Comparison of ENCODE assay signal across 21 cellular contexts in genomic region chr21:16945580-16945979, GRCh38.
DNase-seq lines count a peak whose midpoint lies in the region; ATAC-seq, FAIRE-seq and TF ChIP-seq lines count a peak whose summit lies in the region.
"Had no signal": no experiment of that assay in that cellular context is flagged by ENCODE, and none has a peak within 500 bp of the region (broad histone marks: within the 10 kb centered on the region; RNA-seq: fewer than 3 reads in every experiment).

No MANE protein-coding gene starts in this region.

- no peak overlapping the region for H3K23ac ChIP-seq in H1 (ENCODE audit: insufficient read length)

- H4K91ac ChIP-seq in H1 (replicated peaks; ENCODE audit: insufficient read length, low read length) = no peak overlapping the region

- H4K8ac ChIP-seq in H1 (ENCODE audit: extremely low read depth, insufficient read depth, low read length) = no peak overlapping the region

- CTCF ChIA-PET in H1 (lab: Charles Lee; ENCODE audit: partially characterized antibody) = interaction anchor here (1.2 kb wide), 2 partner anchors 21 to 197 kb away, joined by 3 read pairs; no protein-coding TSS in a partner anchor

- H3K4me2 ChIP-seq in H1 (ENCODE audit: insufficient read depth in 1 of 2, low read depth in 2 of 2, low read length in 2 of 2) = no peak overlapping the region

- FAIRE-seq in H1 (lab: Jason Lieb, UNC) = no peak
- FAIRE-seq: GM18507 had no signal

- WGBS in H1 (ENCODE audit: extremely low coverage in 1 of 2, insufficient coverage in 1 of 2, insufficient read length in 1 of 2, insufficient replicate concordance in 2 of 2, low coverage in 1 of 2, low lambda C conversion rate in 2 of 2, missing lambda C conversion rate in 1 of 2), 2 experiments = 83% methylated on average over 3 of the region's 3 CpGs; no CpG with 5 or more reads in 1 of the 2 experiments
- 80 to 90% (median 88%) methylated on average over 3 of the region's 3 CpGs for WGBS in heart left ventricle, 4 donors

- H3K79me2 ChIP-seq in H1 (ENCODE audit: control insufficient read depth in 1 of 2, insufficient read depth in 2 of 2, low read length in 2 of 2) = no peaks in the 10 kb centered on the region

- no peak overlapping the region for H3K18ac ChIP-seq in H1 (ENCODE audit: extremely low read depth, low read length)

- no peak overlapping the region for H2BK15ac ChIP-seq in H1 (ENCODE audit: low read length)

- no peaks in the 10 kb centered on the region for H4K20me1 ChIP-seq in H1 (replicated peaks in 1 of 2; ENCODE audit: control insufficient read depth in 1 of 2, insufficient read depth in 2 of 2, low read length in 2 of 2)

- no peak overlapping the region for H2BK120ac ChIP-seq in H1 (replicated peaks; ENCODE audit: low read depth, low read length)

- TF ChIP-seq EP300 in H1 (IDR thresholded peaks at IDR 0.05; ENCODE audit: borderline replicate concordance in 1 of 2, low read depth in 2 of 2, low read length in 2 of 2) = no peak

- POLR2A ChIA-PET in H1 (lab: Charles Lee; ENCODE audit: partially characterized antibody) = no interaction called here

- no peaks in the 10 kb centered on the region for H3K23me2 ChIP-seq in H1 (ENCODE audit: low read depth, low read length)

- H2BK12ac ChIP-seq in H1 (ENCODE audit: low read depth, low read length) = 0 out of 2 replicates have a peak overlapping the region, but pooled peaks have one; percentile 33

- no peak overlapping the region for H4K5ac ChIP-seq in H1 (ENCODE audit: insufficient read length, low read depth, low read length)

- H3K4ac ChIP-seq in H1 (replicated peaks; ENCODE audit: insufficient read length, low read depth, low read length) = no peak overlapping the region

- peak; percentile 1 for DNase-seq in DMS53 (lab: John Stamatoyannopoulos, UW)
- DNase-seq in DMS53 treated with DMSO at 0.1 percent for 48 hours (lab: John Stamatoyannopoulos, UW; ENCODE audit: unreplicated experiment) = no peak
- peak; percentile 8 for DNase-seq in NCI-H2029 treated with DMSO at 0.1 percent for 48 hours (lab: John Stamatoyannopoulos, UW)
- no peak for DNase-seq in H1 (ENCODE audit: low read depth in 1 of 2, low spot score in 2 of 2)
- DNase-seq in fibroblast of the conjunctiva (ENCODE audit: low read depth) = peak; percentile 2
- no peak for DNase-seq in heart left ventricle
- no peak for DNase-seq in stimulated activated CD4-positive, alpha-beta T cell treated with anti-CD3 and anti-CD28 coated beads, Interleukin-12 subunit alpha, Interleukin-12 subunit beta, amount 100 ng/mL, for 4 hours
- DNase-seq: CD8-positive, alpha-beta memory T cell; DMS153; NCI-H1092 treated with DMSO at 0.1 percent for 48 hours; NCI-H1436; NCI-H187; NCI-H2107; NCI-H446 treated with DMSO at 0.1 percent for 48 hours; NCI-H526; SHP77 treated with DMSO at 0.1 percent for 48 hours had no signal

- TF ChIP-seq RAD21 in H1 (IDR thresholded peaks at IDR 0.05 in 1 of 2, conservative IDR thresholded peaks at IDR 0.05 in 1 of 2; ENCODE audit: low read depth in 2 of 2, low read length in 2 of 2) = no peak

- H3K4me3 ChIP-seq in H1 (ENCODE audit: extremely low read depth in 1 of 4, insufficient read depth in 2 of 4, low read depth in 3 of 4, low read length in 4 of 4) (no peak overlapping the region), heart left ventricle (no peak overlapping the region)
- H3K4me3 ChIP-seq: HAP-1 had no signal

- ATAC-seq in heart left ventricle = no peak
- no peak for ATAC-seq in HG02642 (IDR thresholded peaks at IDR 0.05; ENCODE audit: poor library complexity, unreplicated experiment)
- ATAC-seq: Panc1 had no signal

- H3K14ac ChIP-seq in H1 (ENCODE audit: insufficient read length) = no peak overlapping the region

- H2AFZ ChIP-seq in H1 (ENCODE audit: low read length) = no peak overlapping the region

- no peak overlapping the region for H3K27ac ChIP-seq in H1 (ENCODE audit: low read depth, low read length)
- no peak overlapping the region for H3K27ac ChIP-seq in heart left ventricle
- H3K27ac ChIP-seq: 22Rv1 had no signal

- H3K27me3 ChIP-seq in H1 (replicated peaks in 1 of 4; ENCODE audit: control insufficient read depth in 3 of 4, extremely low read depth in 1 of 4, insufficient read depth in 3 of 4, low read length in 3 of 4) (no peaks in the 10 kb centered on the region), heart left ventricle (no peaks in the 10 kb centered on the region)

- H3K36me3 ChIP-seq in H1 (ENCODE audit: control insufficient read depth in 2 of 4, insufficient read depth in 4 of 4, low read length in 3 of 4) (no peaks in the 10 kb centered on the region), heart left ventricle (no peaks in the 10 kb centered on the region)
- H3K36me3 ChIP-seq: HAP-1 had no signal

- intact Hi-C loops in heart left ventricle (cut with DNase I) = no loop called here

- H3K56ac ChIP-seq in H1 (replicated peaks; ENCODE audit: insufficient read length, low read depth, low read length) = no peak overlapping the region

- H3K4me1 ChIP-seq in H1 (replicated peaks in 1 of 4; ENCODE audit: control insufficient read depth in 3 of 4, insufficient read depth in 4 of 4, low read length in 3 of 4) (no peaks in the 10 kb centered on the region), heart left ventricle (no peaks in the 10 kb centered on the region)
- H3K4me1 ChIP-seq: HAP-1 had no signal

- TF ChIP-seq CTCF in H1 (IDR thresholded peaks at IDR 0.05; ENCODE audit: control extremely low read depth in 1 of 3, insufficient read depth in 1 of 3, low read depth in 1 of 3, low read length in 3 of 3) (no peak), heart left ventricle (IDR thresholded peaks at IDR 0.05) (no peak)

- no peak overlapping the region for H2BK20ac ChIP-seq in H1 (ENCODE audit: low read length)

- H2BK5ac ChIP-seq in H1 (ENCODE audit: low read depth, low read length) = no peak overlapping the region

- no peak overlapping the region for H3K9ac ChIP-seq in H1 (replicated peaks in 1 of 4; ENCODE audit: extremely low read depth in 1 of 4, low read depth in 3 of 4, low read length in 3 of 4)

- no peak overlapping the region for H2AK5ac ChIP-seq in H1 (ENCODE audit: low read depth, low read length)

- no peaks in the 10 kb centered on the region for H3K9me3 ChIP-seq in H1 (ENCODE audit: insufficient read depth in 2 of 2, low read depth in 1 of 2, low read length in 1 of 2)
- peaks cover 0 to 19% (median 2%) of the 10 kb centered on the region in 12 donors for H3K9me3 ChIP-seq in heart left ventricle
- H3K9me3 ChIP-seq: HAP-1 had no signal

- no peaks in the 10 kb centered on the region for H3K79me1 ChIP-seq in H1 (ENCODE audit: low read depth, low read length)

- no peak for TF ChIP-seq POLR2A in H1 (IDR thresholded peaks at IDR 0.05; ENCODE audit: control extremely low read depth in 1 of 2, low read depth in 2 of 2, low read length in 2 of 2)
- TF ChIP-seq POLR2A in heart left ventricle (IDR thresholded peaks at IDR 0.05) = no peak

TF ChIP-seq in H1, 55 proteins besides CTCF, POLR2A, EP300 and RAD21:
- TF ChIP-seq CTBP2 (IDR thresholded peaks at IDR 0.05; ENCODE audit: borderline replicate concordance, insufficient read depth, insufficient read length, low read length) (no peak), TCF12 (IDR thresholded peaks at IDR 0.05; ENCODE audit: low read depth, low read length) (no peak), SP1 (IDR thresholded peaks at IDR 0.05; ENCODE audit: low read depth, low read length) (no peak), KDM4A (IDR thresholded peaks at IDR 0.05; ENCODE audit: low read depth, low read length, severe bottlenecking) (no peak), PHF8 (conservative IDR thresholded peaks at IDR 0.05; ENCODE audit: low read depth, low read length) (no peak), E2F6 (IDR thresholded peaks at IDR 0.05) (no peak), RXRA (IDR thresholded peaks at IDR 0.05; ENCODE audit: insufficient read depth, low read depth, low read length) (no peak), ATF2 (IDR thresholded peaks at IDR 0.05; ENCODE audit: low read length) (no peak), CBX8 (IDR thresholded peaks at IDR 0.05; ENCODE audit: borderline replicate concordance, low read depth, low read length) (no peak), BRCA1 (IDR thresholded peaks at IDR 0.05; ENCODE audit: low read depth, low read length) (no peak), JUN (IDR thresholded peaks at IDR 0.05; ENCODE audit: low read depth, low read length) (no peak), KDM1A (IDR thresholded peaks at IDR 0.05; ENCODE audit: borderline replicate concordance, low read length) (no peak), HDAC2 (IDR thresholded peaks at IDR 0.05; ENCODE audit: borderline replicate concordance in 1 of 2, low read depth in 2 of 2, low read length in 2 of 2) (no peak), SIN3A (conservative IDR thresholded peaks at IDR 0.05 in 1 of 2, IDR thresholded peaks at IDR 0.05 in 1 of 2; ENCODE audit: low read depth in 1 of 2, low read length in 2 of 2) (no peak), MAX (IDR thresholded peaks at IDR 0.05) (no peak), SP4 (IDR thresholded peaks at IDR 0.05; ENCODE audit: low read length) (no peak), GTF2F1 (IDR thresholded peaks at IDR 0.05; ENCODE audit: borderline replicate concordance, low read depth, low read length) (no peak)

Comparison
In these comparisons a context has a peak if more than half of its experiments do, and no peak if none do; other contexts are left out.
1. DNase-seq: peak in DMS53 (single experiment), NCI-H2029 treated with DMSO at 0.1 percent for 48 hours (single experiment) and fibroblast of the conjunctiva (single experiment); none in DMS53 treated with DMSO at 0.1 percent for 48 hours (single experiment), H1 (0 of 2), heart left ventricle (0 of 5) and stimulated activated CD4-positive, alpha-beta T cell treated with anti-CD3 and anti-CD28 coated beads, Interleukin-12 subunit alpha, Interleukin-12 subunit beta, amount 100 ng/mL, for 4 hours (single experiment).